8 cellular contexts compared by ENCODE assay signal in genomic region chr2:61538179-61538919, GRCh38.
DNase-seq lines count a peak whose midpoint lies in the region; ATAC-seq lines count a peak whose summit lies in the region.

Gene XPO1 (minus strand): TSS chr2:61538356. CDS start chr2:61533897, 4,459 bp downstream.

- peak; percentile 99 for DNase-seq in AG08396 (ENCODE audit: low spot score)
- peak; percentile 100 for DNase-seq in NCI-H345 treated with DMSO at 0.1 percent for 48 hours (lab: John Stamatoyannopoulos, UW; ENCODE audit: unreplicated experiment)
- DNase-seq in activated CD4-positive, CD25-positive, alpha-beta regulatory T cell (lab: John Stamatoyannopoulos, UW) = peak; percentile 97 to 100 (median 98)
- peak; percentile 99 for DNase-seq in central memory CD4-positive, alpha-beta T cell
- DNase-seq in inferior parietal cortex (ENCODE audit: extremely low spot score) = peak; percentile 98
- DNase-seq in stimulated activated CD4-positive, alpha-beta T cell treated with anti-CD3 and anti-CD28 coated beads, Interleukin-12 subunit alpha, Interleukin-12 subunit beta, amount 100 ng/mL, for 24 hours (ENCODE audit: low read depth in 2 of 2) = peak; percentile 99 to 100

- peak; percentile 86 for ATAC-seq in GM19023 (IDR thresholded peaks at IDR 0.05; ENCODE audit: unreplicated experiment)
- ATAC-seq in HG03280 (IDR thresholded peaks at IDR 0.05; ENCODE audit: unreplicated experiment) = peak; percentile 80

Comparison
In these comparisons a context has a peak if more than half of its experiments do, and no peak if none do; other contexts are left out.
1. Peak in every context shown above with its lines: DNase-seq and ATAC-seq.